ENCODE assay signal across 10 cellular contexts in the genomic region with DNA sequence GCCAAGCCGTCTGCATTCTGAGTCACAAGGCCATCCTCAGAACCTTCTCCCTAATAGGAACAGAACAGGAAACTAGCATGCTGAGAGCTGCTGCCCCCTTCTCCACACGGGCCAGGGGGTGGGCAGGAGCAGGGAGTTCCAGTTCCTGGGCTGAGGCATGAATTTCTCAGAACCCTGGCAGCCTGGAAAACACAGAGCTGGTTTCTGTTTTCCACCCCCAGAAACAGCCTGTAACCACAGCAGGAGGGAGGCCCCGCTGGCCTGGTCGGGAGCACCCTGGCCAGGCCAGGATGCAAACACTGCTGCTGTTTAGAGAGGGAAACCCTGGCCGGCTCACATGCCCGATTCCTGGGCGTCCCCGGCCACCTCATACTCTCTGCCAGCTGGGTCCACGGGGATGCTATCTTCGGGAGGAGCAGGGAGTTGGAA.
DNase-seq lines count a peak whose midpoint lies in the region; ATAC-seq and TF ChIP-seq lines count a peak whose summit lies in the region.
"Had no signal": no experiment of that assay in that cellular context is flagged by ENCODE, and none has a peak within 500 bp of the region (broad histone marks: within the 10 kb centered on the region; RNA-seq: fewer than 3 reads in every experiment).

No MANE protein-coding gene starts in this region.

- dilution Hi-C loops in mammary epithelial cell (cut with HindIII; ENCODE audit: low sequenced_read_pairs) = no loop called here

- H3K4me2 ChIP-seq in mammary epithelial cell (ENCODE audit: insufficient read depth, low read depth, low read length) = no peak overlapping the region

- no peak overlapping the region for H3K4me3 ChIP-seq in mammary epithelial cell (replicated peaks in 1 of 3; ENCODE audit: insufficient read depth in 1 of 3, low read depth in 2 of 3, low read length in 3 of 3)
- no peak overlapping the region for H3K4me3 ChIP-seq in liver (ENCODE audit: low read depth in 1 of 3, low read length in 3 of 3)
- peak overlapping the region; percentile 18 for H3K4me3 ChIP-seq in thoracic aorta
- H3K4me3 ChIP-seq in HAP-1 = no peak overlapping the region

- DNase-seq in T-helper 1 cell = no peak
- peak; percentile 22 for DNase-seq in mammary epithelial cell
- DNase-seq in thoracic aorta (ENCODE audit: low spot score) = peak; percentile 13
- no peak for DNase-seq in activated T-cell treated with anti-CD3 and anti-CD28 coated beads, Interleukin-2, amount 50 U/mL, for 1 hour
- DNase-seq in HAP-1 (ENCODE audit: low spot score in 2 of 2) = no peak
- DNase-seq: 8988T, HCEC 1CT had no signal

- intact Hi-C loops in mammary epithelial cell (cut with micrococcal nuclease) = no loop called here

- H3K27me3 Mint-ChIP-seq in T-helper 1 cell treated with Interleukin-12 subunit alpha and Interleukin-12 subunit beta and Interleukin-4 antibody, amounts not matched to agents 30 μg/mL and 1 μg/mL, for 36 hours (ENCODE audit: low read depth) = no peaks in the 10 kb centered on the region

- peak overlapping the region; percentile 67 for H3K27ac Mint-ChIP-seq in T-helper 1 cell treated with Interleukin-12 subunit alpha and Interleukin-12 subunit beta and Interleukin-4 antibody, amounts not matched to agents 30 μg/mL and 1 μg/mL, for 36 hours

- H3K36me3 ChIP-seq in mammary epithelial cell (ENCODE audit: insufficient read depth, low read length) (no peaks in the 10 kb centered on the region), liver (ENCODE audit: control insufficient read depth in 4 of 4, insufficient read depth in 3 of 4, low read depth in 1 of 4, low read length in 3 of 4) (peaks cover 0 to 6% (median 1%) of the 10 kb centered on the region in 4 donors), thoracic aorta (no peaks in the 10 kb centered on the region), HAP-1 (replicated peaks) (no peaks in the 10 kb centered on the region)

- H3K27me3 ChIP-seq in mammary epithelial cell (ENCODE audit: insufficient read depth, low read length) = no peaks in the 10 kb centered on the region
- H3K27me3 ChIP-seq in liver (ENCODE audit: control insufficient read depth in 4 of 4, insufficient read depth in 4 of 4, low read length in 3 of 4) = no peaks in the 10 kb centered on the region
- no peaks in the 10 kb centered on the region for H3K27me3 ChIP-seq in thoracic aorta (replicated peaks; ENCODE audit: insufficient read depth)
- no peaks in the 10 kb centered on the region for H3K27me3 ChIP-seq in HAP-1 (ENCODE audit: low read depth)

- TF ChIP-seq CTCF in mammary epithelial cell (conservative IDR thresholded peaks at IDR 0.05 in 1 of 2, IDR thresholded peaks at IDR 0.05 in 1 of 2; ENCODE audit: extremely low read depth in 1 of 2, insufficient read depth in 1 of 2, low read depth in 1 of 2, low read length in 2 of 2) (no peak), liver (IDR thresholded peaks at IDR 0.05; ENCODE audit: low read depth, low read length, missing input control) (no peak), thoracic aorta (IDR thresholded peaks at IDR 0.05) (no peak)

- BruUV-seq in mammary epithelial cell (replicated peaks; lab: Mats Ljungman, UMichigan) = no TSS peak

- peaks cover 8% of the 10 kb centered on the region for H3K9me3 Mint-ChIP-seq in T-helper 1 cell treated with Interleukin-12 subunit alpha and Interleukin-12 subunit beta and Interleukin-4 antibody, amounts not matched to agents 30 μg/mL and 1 μg/mL, for 36 hours

- H3K4me1 ChIP-seq in mammary epithelial cell (ENCODE audit: insufficient read depth, low read length) = peaks cover 5% of the 10 kb centered on the region
- H3K4me1 ChIP-seq in liver (ENCODE audit: control insufficient read depth in 4 of 4, insufficient read depth in 4 of 4, low read length in 3 of 4) = peaks cover 10 to 34% (median 23%) of the 10 kb centered on the region in 4 donors
- H3K4me1 ChIP-seq in thoracic aorta (ENCODE audit: control insufficient read depth in 1 of 2, low read depth in 2 of 2) = peaks cover 4 to 16% of the 10 kb centered on the region in 2 donors
- H3K4me1 ChIP-seq in HAP-1 = no peaks in the 10 kb centered on the region

- H3K79me2 ChIP-seq in mammary epithelial cell (ENCODE audit: insufficient read depth, low read length) = no peaks in the 10 kb centered on the region

- H3K9me3 ChIP-seq in mammary epithelial cell (replicated peaks; ENCODE audit: insufficient read depth, low read length) = no peaks in the 10 kb centered on the region
- H3K9me3 ChIP-seq in liver (ENCODE audit: control insufficient read depth in 4 of 4, low read length in 3 of 4) = no peaks in the 10 kb centered on the region
- no peaks in the 10 kb centered on the region for H3K9me3 ChIP-seq in thoracic aorta
- no peaks in the 10 kb centered on the region for H3K9me3 ChIP-seq in HAP-1

- ATAC-seq in thoracic aorta (ENCODE audit: insufficient number of reproducible peaks, low FRiP score, low read depth) (no peak), GM18858 (IDR thresholded peaks at IDR 0.05; ENCODE audit: unreplicated experiment) (no peak)

- H2AFZ ChIP-seq in mammary epithelial cell (ENCODE audit: low read depth, low read length) = peak overlapping the region; percentile 47

- peaks cover 51% of the 10 kb centered on the region for H3K36me3 Mint-ChIP-seq in T-helper 1 cell treated with Interleukin-12 subunit alpha and Interleukin-12 subunit beta and Interleukin-4 antibody, amounts not matched to agents 30 μg/mL and 1 μg/mL, for 36 hours (ENCODE audit: low read depth)

- H3K9ac ChIP-seq in mammary epithelial cell (ENCODE audit: insufficient read depth, low read length) (no peak overlapping the region), liver (ENCODE audit: low read depth in 1 of 2, low read length in 2 of 2) (peak overlapping the region; percentile 43 to 61)

- H3K4me3 Mint-ChIP-seq in T-helper 1 cell treated with Interleukin-12 subunit alpha and Interleukin-12 subunit beta and Interleukin-4 antibody, amounts not matched to agents 30 μg/mL and 1 μg/mL, for 36 hours = no peak overlapping the region

- CTCF ChIA-PET in mammary epithelial cell (lab: Charles Lee; ENCODE audit: low non-redundant PET) = no interaction called here

- in situ Hi-C loops in mammary epithelial cell (cut with MboI; ENCODE audit: low sequenced_read_pairs in 2 of 2) (no loop called here), HAP-1 (cut with MboI; ENCODE audit: low sequenced_read_pairs) (no loop called here)

- H3K4me1 Mint-ChIP-seq in T-helper 1 cell treated with Interleukin-12 subunit alpha and Interleukin-12 subunit beta and Interleukin-4 antibody, amounts not matched to agents 30 μg/mL and 1 μg/mL, for 36 hours (ENCODE audit: low read depth) = peaks cover 61% of the 10 kb centered on the region

- H3K27ac ChIP-seq in mammary epithelial cell (ENCODE audit: insufficient read depth, low read depth, low read length) = no peak overlapping the region
- H3K27ac ChIP-seq in liver (ENCODE audit: low read depth in 1 of 2, low read length in 2 of 2) = peak overlapping the region; percentile 83 to 91
- peak overlapping the region; percentile 48 to 76 for H3K27ac ChIP-seq in thoracic aorta

- H4K20me1 ChIP-seq in mammary epithelial cell (ENCODE audit: insufficient read depth, low read length) = no peaks in the 10 kb centered on the region

- TF ChIP-seq RAD21 in liver (IDR thresholded peaks at IDR 0.05) = peak in 1 of 2 donors; percentile 37

- WGBS in mammary epithelial cell (ENCODE audit: low coverage, missing lambda C conversion rate) = 15% methylated on average over 10 of the region's 10 CpGs
- WGBS in liver = 14% methylated on average over 10 of the region's 10 CpGs

TF ChIP-seq in liver, 16 proteins besides CTCF, POLR2A, EP300 and RAD21:
- TF ChIP-seq TAF1 (conservative IDR thresholded peaks at IDR 0.05) = no peak
- TF ChIP-seq RXRA (IDR thresholded peaks at IDR 0.05) = peak in 1 of 2 donors; percentile 7
TF ChIP-seq in liver: peak in this region for 1.

Comparison
In these comparisons a context has a peak if more than half of its experiments do, and no peak if none do; other contexts are left out.
1. DNase-seq: peak in mammary epithelial cell (single experiment) and thoracic aorta (single experiment); none in T-helper 1 cell (0 of 5), activated T-cell treated with anti-CD3 and anti-CD28 coated beads, Interleukin-2, amount 50 U/mL, for 1 hour (single experiment) and HAP-1 (0 of 2).